20 cellular contexts compared by ENCODE assay signal in genomic region chr13:40506592-40507446, GRCh38.
DNase-seq lines count a peak whose midpoint lies in the region; ATAC-seq, FAIRE-seq and TF ChIP-seq lines count a peak whose summit lies in the region.
"Had no signal": no experiment of that assay in that cellular context is flagged by ENCODE, and none has a peak within 500 bp of the region (broad histone marks: within the 10 kb centered on the region; RNA-seq: fewer than 3 reads in every experiment).

No MANE protein-coding gene starts in this region.

- H3K9me3 ChIP-seq in endothelial cell of umbilical vein (replicated peaks; ENCODE audit: control insufficient read depth, insufficient read depth, low read length) (no peaks in the 10 kb centered on the region), small intestine (ENCODE audit: control insufficient read depth, low read depth) (no peaks in the 10 kb centered on the region)

- no peaks in the 10 kb centered on the region for H4K20me1 ChIP-seq in endothelial cell of umbilical vein (replicated peaks; ENCODE audit: control insufficient read depth, extremely low read depth, insufficient read depth, low read length)
- H4K20me1 ChIP-seq: BLaER1 had no signal

- no peaks in the 10 kb centered on the region for H3K9me1 ChIP-seq in endothelial cell of umbilical vein (replicated peaks; ENCODE audit: control insufficient read depth, extremely low read depth, insufficient read depth, low read length)

- BruUV-seq in endothelial cell of umbilical vein (replicated peaks; lab: Mats Ljungman, UMichigan): no TSS peak

- no peaks in the 10 kb centered on the region for H3K9me3 Mint-ChIP-seq in stimulated activated naive CD8-positive, alpha-beta T cell treated with anti-CD3 and anti-CD28 coated beads, Interleukin-15, Interleukin-2, amounts not matched to agents 100 ng/mL and 50 ng/mL, for 24 hours
- no peaks in the 10 kb centered on the region for H3K9me3 Mint-ChIP-seq in stimulated activated naive CD8-positive, alpha-beta T cell treated with anti-CD3 and anti-CD28 coated beads, Interleukin-15, amount 100 ng/mL, for 72 hours
- peaks cover 0 to 2% (median 0%) of the 10 kb centered on the region in 9 donors for H3K9me3 Mint-ChIP-seq in naive thymus-derived CD8-positive, alpha-beta T cell
- peaks cover 0 to 2% (median 0%) of the 10 kb centered on the region in 7 donors for H3K9me3 Mint-ChIP-seq in CD14-positive monocyte
- H3K9me3 Mint-ChIP-seq: H9 had no signal

- peak overlapping the region; percentile 99 for H3K27ac ChIP-seq in endothelial cell of umbilical vein (ENCODE audit: insufficient read depth, low read depth, low read length)
- no peak overlapping the region for H3K27ac ChIP-seq in small intestine (ENCODE audit: low read depth in 1 of 2, low read length in 1 of 2)
- H3K27ac ChIP-seq: BLaER1, HL-60, KMS-11 had no signal

- intact Hi-C loops in endothelial cell of umbilical vein (cut with micrococcal nuclease) (loop anchor here (10.0 kb wide), 1 partner anchor 722 kb away; no protein-coding TSS in a partner anchor), CD14-positive monocyte (cut with micrococcal nuclease) (no loop called here)

- POLR2A ChIA-PET in endothelial cell of umbilical vein (lab: Charles Lee): no interaction called here
- POLR2A ChIA-PET in naive thymus-derived CD8-positive, alpha-beta T cell (lab: Charles Lee): interaction anchor here (1.0 to 3.5 kb wide), 5 partner anchors 11 to 438 kb away, joined by 3 to 21 read pairs (median 3); no protein-coding TSS in a partner anchor

- H3K4me1 Mint-ChIP-seq in stimulated activated naive CD8-positive, alpha-beta T cell treated with anti-CD3 and anti-CD28 coated beads, Interleukin-15, Interleukin-2, amounts not matched to agents 100 ng/mL and 50 ng/mL, for 24 hours (ENCODE audit: low read depth): peaks cover 59% of the 10 kb centered on the region
- peaks cover 50% of the 10 kb centered on the region for H3K4me1 Mint-ChIP-seq in stimulated activated naive CD8-positive, alpha-beta T cell treated with anti-CD3 and anti-CD28 coated beads, Interleukin-15, amount 100 ng/mL, for 72 hours
- peaks cover 46 to 69% (median 62%) of the 10 kb centered on the region in 4 donors for H3K4me1 Mint-ChIP-seq in naive thymus-derived CD8-positive, alpha-beta T cell
- peaks cover 6% of the 10 kb centered on the region for H3K4me1 Mint-ChIP-seq in CD14-positive monocyte
- H3K4me1 Mint-ChIP-seq: H9 had no signal

- no peak overlapping the region for H3K4me3 Mint-ChIP-seq in stimulated activated naive CD8-positive, alpha-beta T cell treated with anti-CD3 and anti-CD28 coated beads, Interleukin-15, Interleukin-2, amounts not matched to agents 100 ng/mL and 50 ng/mL, for 24 hours
- peak overlapping the region in 1 of 2 donors; percentile 17 for H3K4me3 Mint-ChIP-seq in stimulated activated naive CD8-positive, alpha-beta T cell treated with anti-CD3 and anti-CD28 coated beads, Interleukin-15, amount 100 ng/mL, for 72 hours
- H3K4me3 Mint-ChIP-seq in naive thymus-derived CD8-positive, alpha-beta T cell: peak overlapping the region in 8 of 10 donors; percentile 35 to 81 (median 62)
- no peak overlapping the region for H3K4me3 Mint-ChIP-seq in CD14-positive monocyte
- H3K4me3 Mint-ChIP-seq: H9 had no signal

- CTCF ChIA-PET in endothelial cell of umbilical vein (lab: Charles Lee): interaction anchor here (1.4 to 1.5 kb wide), 2 partner anchors 52 to 58 kb away, joined by 3 to 4 read pairs; no protein-coding TSS in a partner anchor

- TF ChIP-seq CTCF in endothelial cell of umbilical vein (IDR thresholded peaks at IDR 0.05; ENCODE audit: extremely low read depth in 1 of 2, insufficient read depth in 1 of 2, low read depth in 1 of 2, low read length in 2 of 2) (no peak), CD14-positive monocyte (IDR thresholded peaks at IDR 0.05) (no peak)

- H3K9ac ChIP-seq in endothelial cell of umbilical vein (replicated peaks; ENCODE audit: extremely low read depth, insufficient read depth, low read length): peak overlapping the region; percentile 22
- H3K9ac ChIP-seq: BLaER1, KMS-11 had no signal

- H3K36me3 ChIP-seq in endothelial cell of umbilical vein (ENCODE audit: control insufficient read depth in 2 of 2, extremely low read depth in 1 of 2, insufficient read depth in 2 of 2, low read length in 2 of 2): no peaks in the 10 kb centered on the region
- H3K36me3 ChIP-seq in small intestine (ENCODE audit: control insufficient read depth in 2 of 2, insufficient read depth in 2 of 2, low read length in 2 of 2): no peaks in the 10 kb centered on the region
- H3K36me3 ChIP-seq: BLaER1 had no signal

- ATAC-seq in stimulated activated naive CD8-positive, alpha-beta T cell treated with anti-CD3 and anti-CD28 coated beads, Interleukin-15, amount 100 ng/mL, for 72 hours: no peak
- peak in 1 of 2 donors; percentile 44 for ATAC-seq in naive thymus-derived CD8-positive, alpha-beta T cell

- H3K79me2 ChIP-seq in endothelial cell of umbilical vein (ENCODE audit: control insufficient read depth, insufficient read depth, low read length): no peaks in the 10 kb centered on the region

- H3K4me1 ChIP-seq in endothelial cell of umbilical vein (ENCODE audit: control insufficient read depth, extremely low read depth, insufficient read depth, low read length) (peaks cover 51% of the 10 kb centered on the region), small intestine (ENCODE audit: control insufficient read depth in 2 of 2, insufficient read depth in 1 of 2, low read depth in 1 of 2, low read length in 1 of 2) (peaks cover 0 to 2% of the 10 kb centered on the region in 2 donors)
- H3K4me1 ChIP-seq: BLaER1 had no signal

- H2AFZ ChIP-seq in endothelial cell of umbilical vein (ENCODE audit: low read depth, low read length): no peak overlapping the region

- no peak for TF ChIP-seq POLR2A in endothelial cell of umbilical vein (IDR thresholded peaks at IDR 0.05; ENCODE audit: low read depth, low read length)

- DNase-seq in stimulated activated naive CD8-positive, alpha-beta T cell treated with anti-CD3 and anti-CD28 coated beads, Interleukin-15, amount 100 ng/mL, for 72 hours: no peak
- DNase-seq in endothelial cell of umbilical vein (ENCODE audit: low read depth, low spot score) (peak; percentile 88), small intestine (no peak), CD14-positive monocyte (ENCODE audit: low spot score) (no peak), hepatic stellate cell (ENCODE audit: low spot score) (no peak)
- peak in 1 of 10 donors; percentile 27 for DNase-seq in naive thymus-derived CD8-positive, alpha-beta T cell
- DNase-seq: DMS79, H9, MV-4-11, NCI-H1694 treated with DMSO at 0.1 percent for 48 hours, NCI-H2107, NCI-H510A, NCI-H774, OCI-M1, SHP77 had no signal

- H3K27ac Mint-ChIP-seq in stimulated activated naive CD8-positive, alpha-beta T cell treated with anti-CD3 and anti-CD28 coated beads, Interleukin-15, Interleukin-2, amounts not matched to agents 100 ng/mL and 50 ng/mL, for 24 hours: peak overlapping the region; percentile 55
- H3K27ac Mint-ChIP-seq in stimulated activated naive CD8-positive, alpha-beta T cell treated with anti-CD3 and anti-CD28 coated beads, Interleukin-15, amount 100 ng/mL, for 72 hours: no peak overlapping the region
- H3K27ac Mint-ChIP-seq in naive thymus-derived CD8-positive, alpha-beta T cell: peak overlapping the region; percentile 38 to 95 (median 84)
- peak overlapping the region in 1 of 7 donors; percentile 50 for H3K27ac Mint-ChIP-seq in CD14-positive monocyte
- H3K27ac Mint-ChIP-seq: H9 had no signal

- no peaks in the 10 kb centered on the region for H3K27me3 ChIP-seq in endothelial cell of umbilical vein (ENCODE audit: control insufficient read depth in 2 of 2, insufficient read depth in 2 of 2, low read length in 2 of 2)
- no peaks in the 10 kb centered on the region for H3K27me3 ChIP-seq in small intestine (ENCODE audit: control insufficient read depth in 2 of 2, insufficient read depth in 2 of 2, low read length in 2 of 2)
- H3K27me3 ChIP-seq: BLaER1 had no signal

- no peaks in the 10 kb centered on the region for H3K27me3 Mint-ChIP-seq in stimulated activated naive CD8-positive, alpha-beta T cell treated with anti-CD3 and anti-CD28 coated beads, Interleukin-15, Interleukin-2, amounts not matched to agents 100 ng/mL and 50 ng/mL, for 24 hours
- no peaks in the 10 kb centered on the region for H3K27me3 Mint-ChIP-seq in stimulated activated naive CD8-positive, alpha-beta T cell treated with anti-CD3 and anti-CD28 coated beads, Interleukin-15, amount 100 ng/mL, for 72 hours
- no peaks in the 10 kb centered on the region for H3K27me3 Mint-ChIP-seq in naive thymus-derived CD8-positive, alpha-beta T cell
- peaks cover 0 to 5% (median 3%) of the 10 kb centered on the region in 3 donors for H3K27me3 Mint-ChIP-seq in CD14-positive monocyte (ENCODE audit: low read depth in 3 of 3)

- whole genome bisulfite sequencing in small intestine, 3 donors: 84 to 89% (median 89%) methylated on average over 11 of the region's 11 CpGs

- H3K4me3 ChIP-seq in endothelial cell of umbilical vein (replicated peaks in 1 of 3; ENCODE audit: insufficient read depth in 1 of 3, low read depth in 1 of 3, low read length in 3 of 3): no peak overlapping the region
- no peak overlapping the region for H3K4me3 ChIP-seq in small intestine (ENCODE audit: low read depth in 1 of 2, low read length in 2 of 2)
- H3K4me3 ChIP-seq: BLaER1 had no signal

- FAIRE-seq in endothelial cell of umbilical vein (lab: Jason Lieb, UNC): peak; percentile 77
- no peak for FAIRE-seq in small intestine (lab: Jason Lieb, UNC)
- FAIRE-seq: A204.1 had no signal

- dilution Hi-C loops in endothelial cell of umbilical vein (cut with MboI; ENCODE audit: extremely low pct_ligation_motif_present, low sequenced_read_pairs): no loop called here

- H3K4me2 ChIP-seq in endothelial cell of umbilical vein (ENCODE audit: insufficient read depth, low read length): peak overlapping the region; percentile 36
- H3K4me2 ChIP-seq: BLaER1, KMS-11 had no signal

- no peaks in the 10 kb centered on the region for H3K36me3 Mint-ChIP-seq in stimulated activated naive CD8-positive, alpha-beta T cell treated with anti-CD3 and anti-CD28 coated beads, Interleukin-15, Interleukin-2, amounts not matched to agents 100 ng/mL and 50 ng/mL, for 24 hours (ENCODE audit: low read depth)
- no peaks in the 10 kb centered on the region for H3K36me3 Mint-ChIP-seq in naive thymus-derived CD8-positive, alpha-beta T cell
- H3K36me3 Mint-ChIP-seq in CD14-positive monocyte: no peaks in the 10 kb centered on the region

TF ChIP-seq in endothelial cell of umbilical vein, 7 proteins besides CTCF, POLR2A, EP300 and RAD21:
- TF ChIP-seq POLR2AphosphoS5 (IDR thresholded peaks at IDR 0.05; ENCODE audit: insufficient read depth, low read depth, low read length) (peak; percentile 91), JUN (IDR thresholded peaks at IDR 0.05; ENCODE audit: borderline replicate concordance, insufficient read depth, insufficient read length, low read depth) (peak; percentile 76), EZH2 (IDR thresholded peaks at IDR 0.05; ENCODE audit: borderline replicate concordance, low read depth, low read length, severe bottlenecking) (no peak), GATA2 (IDR thresholded peaks at IDR 0.05; ENCODE audit: insufficient read depth, insufficient read length, low read depth, low read length) (peak; percentile 88), FOS (IDR thresholded peaks at IDR 0.05; ENCODE audit: borderline replicate concordance, insufficient read depth, low read length) (peak; percentile 60), MYC (IDR thresholded peaks at IDR 0.05; ENCODE audit: low read depth, low read length) (no peak)
TF ChIP-seq in endothelial cell of umbilical vein: peak in this region for 4.

Comparison
In these comparisons a context has a peak if more than half of its experiments do, and no peak if none do; other contexts are left out.
1. H3K27ac Mint-ChIP-seq: peak in stimulated activated naive CD8-positive, alpha-beta T cell treated with anti-CD3 and anti-CD28 coated beads, Interleukin-15, Interleukin-2, amounts not matched to agents 100 ng/mL and 50 ng/mL, for 24 hours (single experiment) and naive thymus-derived CD8-positive, alpha-beta T cell (10 of 10); none in stimulated activated naive CD8-positive, alpha-beta T cell treated with anti-CD3 and anti-CD28 coated beads, Interleukin-15, amount 100 ng/mL, for 72 hours (0 of 2).
2. H3K4me3 Mint-ChIP-seq: peak in naive thymus-derived CD8-positive, alpha-beta T cell (8 of 10); none in stimulated activated naive CD8-positive, alpha-beta T cell treated with anti-CD3 and anti-CD28 coated beads, Interleukin-15, Interleukin-2, amounts not matched to agents 100 ng/mL and 50 ng/mL, for 24 hours (single experiment) and CD14-positive monocyte (0 of 2).